Comparison of ENCODE assay signal across 38 cellular contexts in the genomic region with DNA sequence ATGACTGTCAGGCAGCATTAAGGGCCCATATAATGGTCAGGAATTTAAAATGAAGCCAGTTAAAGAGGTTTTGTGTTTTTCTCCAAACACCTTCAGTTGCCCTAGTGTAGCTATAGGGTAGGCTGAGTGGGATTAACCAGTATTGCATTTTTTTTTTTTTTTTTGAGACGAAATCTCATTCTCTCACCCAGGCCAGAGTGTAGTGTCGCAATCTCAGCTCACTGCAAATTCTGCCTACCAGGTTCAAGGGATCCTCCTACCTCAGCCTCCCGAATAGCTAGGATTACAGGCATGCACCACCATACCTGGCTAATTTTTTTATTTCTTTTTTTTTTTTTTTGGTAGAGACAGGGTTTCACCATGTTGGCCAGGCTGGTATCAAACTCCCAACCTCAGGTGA.
"Had no signal": no experiment of that assay in that cellular context is flagged by ENCODE, and none has a peak within 500 bp of the region (broad histone marks: within the 10 kb centered on the region; RNA-seq: fewer than 3 reads in every experiment).

No MANE protein-coding gene starts in this region.

- ATAC-seq: activated CD4-positive, alpha-beta T cell treated with anti-CD3 and anti-CD28 coated beads for 36 hours; activated CD4-positive, CD25-positive, alpha-beta regulatory T cell treated with anti-CD3 and anti-CD28 coated beads, Interleukin-2, amount 50 U/mL, for 24 hours; activated CD8-positive, alpha-beta memory T cell treated with anti-CD3 and anti-CD28 coated beads, Interleukin-2, amount 10 ng/mL, durations not matched to agents 7 days and 5 days; activated CD8-positive, alpha-beta T cell treated with anti-CD3 and anti-CD28 coated beads, Interleukin-2, amount 10 ng/mL, durations not matched to agents 7 days and 5 days; activated naive CD8-positive, alpha-beta T cell treated with anti-CD3 and anti-CD28 coated beads, Interleukin-2, amount 50 U/mL, for 24 hours had no signal

- H3K4me3 Mint-ChIP-seq: activated CD4-positive, alpha-beta memory T cell treated with anti-CD3 and anti-CD28 coated beads, Interleukin-2, amount 10 ng/mL, durations not matched to agents 7 days and 5 days; activated CD4-positive, alpha-beta T cell treated with anti-CD3 and anti-CD28 coated beads for 36 hours; activated CD4-positive, alpha-beta T cell treated with anti-CD3 and anti-CD28 coated beads, Interleukin-2, amount 10 ng/mL, durations not matched to agents 7 days and 5 days; activated CD8-positive, alpha-beta memory T cell treated with anti-CD3 and anti-CD28 coated beads, Interleukin-2, amount 10 ng/mL, durations not matched to agents 7 days and 5 days; activated CD8-positive, alpha-beta T cell treated with anti-CD3 and anti-CD28 coated beads, Interleukin-2, amount 10 ng/mL, durations not matched to agents 7 days and 5 days; activated naive CD4-positive, alpha-beta T cell treated with anti-CD3 and anti-CD28 coated beads, Interleukin-2, amount 10 ng/mL, durations not matched to agents 7 days and 5 days; activated naive CD4-positive, alpha-beta T cell treated with anti-CD3 and anti-CD28 coated beads, Interleukin-2, amount 50 U/mL, for 24 hours; activated naive CD8-positive, alpha-beta T cell; activated naive CD8-positive, alpha-beta T cell treated with anti-CD3 and anti-CD28 coated beads, Interleukin-2, amount 10 ng/mL, durations not matched to agents 7 days and 5 days; activated naive CD8-positive, alpha-beta T cell treated with anti-CD3 and anti-CD28 coated beads, Interleukin-2, amount 50 U/mL, for 24 hours; activated T-cell treated with anti-CD3 and anti-CD28 coated beads, Interleukin-2, amount 50 U/mL, for 24 hours; brain; central memory CD8-positive, alpha-beta T cell; T-helper 1 cell treated with Interleukin-12 subunit alpha and Interleukin-12 subunit beta and Interleukin-4 antibody, amounts not matched to agents 30 μg/mL and 1 μg/mL, for 36 hours; T-helper 2 cell treated with Interferon-gamma antibody and Interleukin-4, amounts not matched to agents 5 μg/mL and 100 μg/mL, for 36 hours had no signal

- H3K36me3 ChIP-seq: ascending aorta, cardiac muscle cell had no signal

- DNase-seq: activated CD4-positive, alpha-beta memory T cell treated with anti-CD3 and anti-CD28 coated beads, Interleukin-2, amount 10 ng/mL, durations not matched to agents 7 days and 5 days; activated CD4-positive, alpha-beta T cell treated with anti-CD3 and anti-CD28 coated beads for 1 hour; activated CD4-positive, alpha-beta T cell treated with anti-CD3 and anti-CD28 coated beads for 36 hours; activated CD4-positive, alpha-beta T cell treated with anti-CD3 and anti-CD28 coated beads for 48 hours; activated CD4-positive, alpha-beta T cell treated with anti-CD3 and anti-CD28 coated beads, Interleukin-2, amount 10 ng/mL, durations not matched to agents 7 days and 5 days; activated CD4-positive, alpha-beta T cell treated with anti-CD3 and anti-CD28 coated beads, Interleukin-2, amount 50 U/mL, for 48 hours; activated CD4-positive, CD25-positive, alpha-beta regulatory T cell; activated CD8-positive, alpha-beta memory T cell treated with anti-CD3 and anti-CD28 coated beads for 24 hours; activated CD8-positive, alpha-beta memory T cell treated with anti-CD3 and anti-CD28 coated beads, Interleukin-2, amount 10 ng/mL, durations not matched to agents 7 days and 5 days; activated CD8-positive, alpha-beta memory T cell treated with anti-CD3 and anti-CD28 coated beads, Interleukin-2, amount 50 U/mL, for 48 hours; activated CD8-positive, alpha-beta T cell treated with anti-CD3 and anti-CD28 coated beads, Interleukin-2, amount 10 ng/mL, durations not matched to agents 7 days and 5 days; activated effector memory CD4-positive, alpha-beta T cell treated with Interleukin-2 at 50 U/mL for 16 hours; activated gamma-delta T cell; activated naive CD4-positive, alpha-beta T cell treated with anti-CD3 and anti-CD28 coated beads, Interleukin-2, amount 10 ng/mL, durations not matched to agents 7 days and 5 days; activated naive CD4-positive, alpha-beta T cell treated with Interleukin-2 at 50 U/mL for 16 hours; activated naive CD8-positive, alpha-beta T cell treated with anti-CD3 and anti-CD28 coated beads, Interleukin-2, amount 10 ng/mL, durations not matched to agents 7 days and 5 days; activated naive CD8-positive, alpha-beta T cell treated with anti-CD3 and anti-CD28 coated beads, Interleukin-2, amount 50 U/mL, for 24 hours; activated T-cell treated with anti-CD3 and anti-CD28 coated beads, Interleukin-2, amount 50 U/mL, for 24 hours; activated T-cell treated with anti-CD3 and anti-CD28 coated beads, Interleukin-2, amount 50 U/mL, for 48 hours; amygdala; anterior cingulate cortex; caudate nucleus; cerebellar nuclear complex; T-helper 2 cell; T-helper 9 cell had no signal

- H3K4me3 ChIP-seq: ascending aorta, cardiac muscle cell had no signal

- H3K27me3 Mint-ChIP-seq: activated CD4-positive, alpha-beta memory T cell treated with anti-CD3 and anti-CD28 coated beads, Interleukin-2, amount 10 ng/mL, durations not matched to agents 7 days and 5 days; activated CD4-positive, alpha-beta T cell treated with anti-CD3 and anti-CD28 coated beads for 36 hours; activated CD4-positive, alpha-beta T cell treated with anti-CD3 and anti-CD28 coated beads, Interleukin-2, amount 10 ng/mL, durations not matched to agents 7 days and 5 days; activated CD8-positive, alpha-beta memory T cell treated with anti-CD3 and anti-CD28 coated beads, Interleukin-2, amount 10 ng/mL, durations not matched to agents 7 days and 5 days; activated naive CD4-positive, alpha-beta T cell treated with anti-CD3 and anti-CD28 coated beads, Interleukin-2, amount 10 ng/mL, durations not matched to agents 7 days and 5 days; activated naive CD4-positive, alpha-beta T cell treated with anti-CD3 and anti-CD28 coated beads, Interleukin-2, amount 50 U/mL, for 24 hours; activated naive CD8-positive, alpha-beta T cell; activated naive CD8-positive, alpha-beta T cell treated with anti-CD3 and anti-CD28 coated beads, Interleukin-2, amount 10 ng/mL, durations not matched to agents 7 days and 5 days; activated naive CD8-positive, alpha-beta T cell treated with anti-CD3 and anti-CD28 coated beads, Interleukin-2, amount 50 U/mL, for 24 hours; activated T-cell treated with anti-CD3 and anti-CD28 coated beads, Interleukin-2, amount 50 U/mL, for 24 hours; brain; central memory CD8-positive, alpha-beta T cell had no signal

- H3K27ac ChIP-seq: ascending aorta, cardiac muscle cell, VCaP had no signal

- H3K9me3 Mint-ChIP-seq: central memory CD8-positive, alpha-beta T cell; T-helper 1 cell treated with Interleukin-12 subunit alpha and Interleukin-12 subunit beta and Interleukin-4 antibody, amounts not matched to agents 30 μg/mL and 1 μg/mL, for 36 hours had no signal

- H3K27ac Mint-ChIP-seq: activated CD4-positive, alpha-beta memory T cell treated with anti-CD3 and anti-CD28 coated beads, Interleukin-2, amount 10 ng/mL, durations not matched to agents 7 days and 5 days; activated CD4-positive, alpha-beta T cell treated with anti-CD3 and anti-CD28 coated beads for 36 hours; activated CD4-positive, alpha-beta T cell treated with anti-CD3 and anti-CD28 coated beads, Interleukin-2, amount 10 ng/mL, durations not matched to agents 7 days and 5 days; activated CD8-positive, alpha-beta memory T cell treated with anti-CD3 and anti-CD28 coated beads, Interleukin-2, amount 10 ng/mL, durations not matched to agents 7 days and 5 days; activated CD8-positive, alpha-beta T cell treated with anti-CD3 and anti-CD28 coated beads, Interleukin-2, amount 10 ng/mL, durations not matched to agents 7 days and 5 days; activated naive CD4-positive, alpha-beta T cell treated with anti-CD3 and anti-CD28 coated beads, Interleukin-2, amount 10 ng/mL, durations not matched to agents 7 days and 5 days; activated naive CD4-positive, alpha-beta T cell treated with anti-CD3 and anti-CD28 coated beads, Interleukin-2, amount 50 U/mL, for 24 hours; activated naive CD8-positive, alpha-beta T cell; activated naive CD8-positive, alpha-beta T cell treated with anti-CD3 and anti-CD28 coated beads, Interleukin-2, amount 10 ng/mL, durations not matched to agents 7 days and 5 days; activated naive CD8-positive, alpha-beta T cell treated with anti-CD3 and anti-CD28 coated beads, Interleukin-2, amount 50 U/mL, for 24 hours; activated T-cell treated with anti-CD3 and anti-CD28 coated beads, Interleukin-2, amount 50 U/mL, for 24 hours; activated T-helper 2 cell treated with anti-CD3 and anti-CD28 coated beads, Interferon-gamma antibody, Interleukin-2, Interleukin-4, amounts not matched to agents 10 μg/mL and 5 μg/mL and 100 μg/mL, durations not matched to agents 14 hours and 24 hours and 36 hours; brain; T-helper 1 cell treated with Interleukin-12 subunit alpha and Interleukin-12 subunit beta and Interleukin-4 antibody, amounts not matched to agents 30 μg/mL and 1 μg/mL, for 36 hours; T-helper 2 cell treated with Interferon-gamma antibody and Interleukin-4, amounts not matched to agents 5 μg/mL and 100 μg/mL, for 36 hours had no signal

- H3K9me3 ChIP-seq: ascending aorta had no signal

- H3K27me3 ChIP-seq: ascending aorta, cardiac muscle cell had no signal

- FAIRE-seq: bronchial epithelial cell, TTC549 had no signal

- H3K4me1 Mint-ChIP-seq: activated naive CD4-positive, alpha-beta T cell treated with anti-CD3 and anti-CD28 coated beads, Interleukin-2, amount 10 ng/mL, durations not matched to agents 7 days and 5 days; brain had no signal

- H3K4me1 ChIP-seq: ascending aorta had no signal
